Comparison of ENCODE assay signal across 13 cellular contexts in the genomic region with DNA sequence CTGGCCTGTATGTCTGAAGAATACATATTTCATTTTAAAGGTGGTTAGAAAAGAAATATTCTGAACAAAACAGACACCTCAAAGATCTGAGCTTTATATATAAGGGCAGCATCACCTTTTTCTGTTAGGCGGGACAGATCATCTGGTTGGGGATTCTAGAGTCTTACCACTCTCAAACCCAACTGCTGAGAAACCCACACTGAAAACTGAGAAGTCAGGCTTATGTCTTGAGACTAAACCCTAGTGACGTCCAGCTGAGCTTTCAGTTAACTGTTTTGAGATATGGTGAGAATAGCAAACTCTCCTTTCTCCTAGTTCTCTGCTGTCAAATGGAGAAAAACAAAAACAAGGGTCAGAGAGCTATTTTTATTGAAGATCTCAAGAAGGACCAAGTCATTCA.
DNase-seq lines count a peak whose midpoint lies in the region; ATAC-seq, FAIRE-seq and TF ChIP-seq lines count a peak whose summit lies in the region.
"Had no signal": no experiment of that assay in that cellular context is flagged by ENCODE, and none has a peak within 500 bp of the region (broad histone marks: within the 10 kb centered on the region; RNA-seq: fewer than 3 reads in every experiment).

No MANE protein-coding gene starts in this region.

- H3K9me3 ChIP-seq in kidney (ENCODE audit: control insufficient read depth in 1 of 2, low read length in 2 of 2): no peaks in the 10 kb centered on the region
- H3K9me3 ChIP-seq in MG63: no peaks in the 10 kb centered on the region

- ATAC-seq in HG02938 (IDR thresholded peaks at IDR 0.05; ENCODE audit: unreplicated experiment): peak; percentile 50

- H3K27me3 ChIP-seq in MG63: no peaks in the 10 kb centered on the region

- intact Hi-C loops in activated T-helper 2 cell treated with anti-CD3 and anti-CD28 coated beads, Interferon-gamma antibody, Interleukin-2, Interleukin-4, amounts not matched to agents 10 μg/mL and 5 μg/mL and 100 μg/mL, durations not matched to agents 14 hours and 24 hours and 36 hours (cut with micrococcal nuclease): loop anchor here (5.0 to 10.0 kb wide), 3 partner anchors 228 to 733 kb away; a partner anchor contains a TSS
- intact Hi-C loops in kidney (cut with DNase I): no loop called here

- no peak overlapping the region for H3K4me3 Mint-ChIP-seq in activated naive CD4-positive, alpha-beta T cell treated with anti-CD3 and anti-CD28 coated beads, Interleukin-2, amount 10 ng/mL, durations not matched to agents 7 days and 5 days
- H3K4me3 Mint-ChIP-seq in activated T-helper 2 cell treated with anti-CD3 and anti-CD28 coated beads, Interferon-gamma antibody, Interleukin-2, Interleukin-4, amounts not matched to agents 10 μg/mL and 5 μg/mL and 100 μg/mL, durations not matched to agents 14 hours and 24 hours and 36 hours (ENCODE audit: low read depth): no peak overlapping the region
- H3K4me3 Mint-ChIP-seq in type B pancreatic cell: no peak overlapping the region

- FAIRE-seq in kidney (lab: Jason Lieb, UNC): no peak
- FAIRE-seq: H54 had no signal

- TF ChIP-seq CTCF in type B pancreatic cell (conservative IDR thresholded peaks at IDR 0.05): no peak
- no peak for TF ChIP-seq CTCF in kidney (IDR thresholded peaks at IDR 0.05; ENCODE audit: borderline replicate concordance, extremely low read depth, insufficient read depth)

- peaks cover 89% of the 10 kb centered on the region for H3K4me1 Mint-ChIP-seq in activated naive CD4-positive, alpha-beta T cell treated with anti-CD3 and anti-CD28 coated beads, Interleukin-2, amount 10 ng/mL, durations not matched to agents 7 days and 5 days
- H3K4me1 Mint-ChIP-seq in activated T-helper 2 cell treated with anti-CD3 and anti-CD28 coated beads, Interferon-gamma antibody, Interleukin-2, Interleukin-4, amounts not matched to agents 10 μg/mL and 5 μg/mL and 100 μg/mL, durations not matched to agents 14 hours and 24 hours and 36 hours (ENCODE audit: low read depth): peaks cover 61% of the 10 kb centered on the region
- H3K4me1 Mint-ChIP-seq in type B pancreatic cell (ENCODE audit: unreplicated experiment): peaks cover 11% of the 10 kb centered on the region

- H3K27me3 Mint-ChIP-seq in activated naive CD4-positive, alpha-beta T cell treated with anti-CD3 and anti-CD28 coated beads, Interleukin-2, amount 10 ng/mL, durations not matched to agents 7 days and 5 days: no peaks in the 10 kb centered on the region
- no peaks in the 10 kb centered on the region for H3K27me3 Mint-ChIP-seq in activated T-helper 2 cell treated with anti-CD3 and anti-CD28 coated beads, Interferon-gamma antibody, Interleukin-2, Interleukin-4, amounts not matched to agents 10 μg/mL and 5 μg/mL and 100 μg/mL, durations not matched to agents 14 hours and 24 hours and 36 hours (ENCODE audit: low read depth)
- no peaks in the 10 kb centered on the region for H3K27me3 Mint-ChIP-seq in type B pancreatic cell

- H3K4me1 ChIP-seq in kidney (ENCODE audit: control insufficient read depth in 1 of 2, insufficient read depth in 1 of 2, low read depth in 1 of 2, low read length in 2 of 2): no peaks in the 10 kb centered on the region

- CTCF ChIA-PET in activated naive CD4-positive, alpha-beta T cell treated with anti-CD3 and anti-CD28 coated beads, Interleukin-2, amount 10 ng/mL, durations not matched to agents 7 days and 5 days (lab: Charles Lee): interaction anchor here (1.0 to 1.3 kb wide), 2 partner anchors 213 to 279 kb away, joined by 3 to 6 read pairs; no protein-coding TSS in a partner anchor

- peaks cover 10% of the 10 kb centered on the region for H3K9me3 Mint-ChIP-seq in activated naive CD4-positive, alpha-beta T cell treated with anti-CD3 and anti-CD28 coated beads, Interleukin-2, amount 10 ng/mL, durations not matched to agents 7 days and 5 days
- no peaks in the 10 kb centered on the region for H3K9me3 Mint-ChIP-seq in activated T-helper 2 cell treated with anti-CD3 and anti-CD28 coated beads, Interferon-gamma antibody, Interleukin-2, Interleukin-4, amounts not matched to agents 10 μg/mL and 5 μg/mL and 100 μg/mL, durations not matched to agents 14 hours and 24 hours and 36 hours
- H3K9me3 Mint-ChIP-seq in type B pancreatic cell: peaks cover 7% of the 10 kb centered on the region

- peaks cover 12% of the 10 kb centered on the region for H3K36me3 Mint-ChIP-seq in activated naive CD4-positive, alpha-beta T cell treated with anti-CD3 and anti-CD28 coated beads, Interleukin-2, amount 10 ng/mL, durations not matched to agents 7 days and 5 days
- no peaks in the 10 kb centered on the region for H3K36me3 Mint-ChIP-seq in activated T-helper 2 cell treated with anti-CD3 and anti-CD28 coated beads, Interferon-gamma antibody, Interleukin-2, Interleukin-4, amounts not matched to agents 10 μg/mL and 5 μg/mL and 100 μg/mL, durations not matched to agents 14 hours and 24 hours and 36 hours (ENCODE audit: low read depth)
- H3K36me3 Mint-ChIP-seq in type B pancreatic cell: no peaks in the 10 kb centered on the region

- H3K27ac Mint-ChIP-seq in activated naive CD4-positive, alpha-beta T cell treated with anti-CD3 and anti-CD28 coated beads, Interleukin-2, amount 10 ng/mL, durations not matched to agents 7 days and 5 days: peak overlapping the region; percentile 87
- peak overlapping the region; percentile 36 for H3K27ac Mint-ChIP-seq in activated T-helper 2 cell treated with anti-CD3 and anti-CD28 coated beads, Interferon-gamma antibody, Interleukin-2, Interleukin-4, amounts not matched to agents 10 μg/mL and 5 μg/mL and 100 μg/mL, durations not matched to agents 14 hours and 24 hours and 36 hours
- peak overlapping the region; percentile 35 for H3K27ac Mint-ChIP-seq in type B pancreatic cell

- H3K4me3 ChIP-seq in kidney (ENCODE audit: low read length in 2 of 2): no peak overlapping the region
- H3K4me3 ChIP-seq in MG63: no peak overlapping the region

- H3K27ac ChIP-seq in substantia nigra (ENCODE audit: low read depth, low read length, poor library complexity, severe bottlenecking) (no peak overlapping the region), kidney (ENCODE audit: low read depth in 2 of 2, low read length in 2 of 2) (no peak overlapping the region)

- no peak for DNase-seq in activated naive CD4-positive, alpha-beta T cell treated with anti-CD3 and anti-CD28 coated beads, Interleukin-2, amount 10 ng/mL, durations not matched to agents 7 days and 5 days
- DNase-seq in activated naive CD4-positive, alpha-beta T cell treated with anti-CD3 and anti-CD28 coated beads, Interleukin-2, amount 50 U/mL, for 16 hours: no peak
- DNase-seq in activated T-helper 2 cell treated with anti-CD3 and anti-CD28 coated beads, Interferon-gamma antibody, Interleukin-2, Interleukin-4, amounts not matched to agents 10 μg/mL and 5 μg/mL and 100 μg/mL, durations not matched to agents 14 hours and 24 hours and 36 hours (ENCODE audit: low spot score): no peak
- DNase-seq in type B pancreatic cell (ENCODE audit: extremely low spot score, unreplicated experiment): no peak
- no peak for DNase-seq in substantia nigra (lab: John Stamatoyannopoulos, UW)
- no peak for DNase-seq in kidney
- DNase-seq in MG63: no peak
- DNase-seq: activated CD4-positive, CD25-positive, alpha-beta regulatory T cell; left cardiac atrium; NCI-H1048; NCI-H2227 treated with DMSO at 0.1 percent for 48 hours had no signal

- H3K36me3 ChIP-seq in kidney (ENCODE audit: control insufficient read depth in 1 of 2, insufficient read depth in 2 of 2, low read length in 2 of 2) (no peaks in the 10 kb centered on the region), MG63 (no peaks in the 10 kb centered on the region)

- no peak overlapping the region for H3K9ac ChIP-seq in kidney (ENCODE audit: low read length in 2 of 2)

Comparison
In these comparisons a context has a peak if more than half of its experiments do, and no peak if none do; other contexts are left out.
1. H3K27ac Mint-ChIP-seq: peak in every context shown above with its lines; median percentile 87 in activated naive CD4-positive, alpha-beta T cell treated with anti-CD3 and anti-CD28 coated beads, Interleukin-2, amount 10 ng/mL, durations not matched to agents 7 days and 5 days; 36 in activated T-helper 2 cell treated with anti-CD3 and anti-CD28 coated beads, Interferon-gamma antibody, Interleukin-2, Interleukin-4, amounts not matched to agents 10 μg/mL and 5 μg/mL and 100 μg/mL, durations not matched to agents 14 hours and 24 hours and 36 hours; 35 in type B pancreatic cell.